14 cellular contexts compared by ENCODE assay signal in the genomic region with DNA sequence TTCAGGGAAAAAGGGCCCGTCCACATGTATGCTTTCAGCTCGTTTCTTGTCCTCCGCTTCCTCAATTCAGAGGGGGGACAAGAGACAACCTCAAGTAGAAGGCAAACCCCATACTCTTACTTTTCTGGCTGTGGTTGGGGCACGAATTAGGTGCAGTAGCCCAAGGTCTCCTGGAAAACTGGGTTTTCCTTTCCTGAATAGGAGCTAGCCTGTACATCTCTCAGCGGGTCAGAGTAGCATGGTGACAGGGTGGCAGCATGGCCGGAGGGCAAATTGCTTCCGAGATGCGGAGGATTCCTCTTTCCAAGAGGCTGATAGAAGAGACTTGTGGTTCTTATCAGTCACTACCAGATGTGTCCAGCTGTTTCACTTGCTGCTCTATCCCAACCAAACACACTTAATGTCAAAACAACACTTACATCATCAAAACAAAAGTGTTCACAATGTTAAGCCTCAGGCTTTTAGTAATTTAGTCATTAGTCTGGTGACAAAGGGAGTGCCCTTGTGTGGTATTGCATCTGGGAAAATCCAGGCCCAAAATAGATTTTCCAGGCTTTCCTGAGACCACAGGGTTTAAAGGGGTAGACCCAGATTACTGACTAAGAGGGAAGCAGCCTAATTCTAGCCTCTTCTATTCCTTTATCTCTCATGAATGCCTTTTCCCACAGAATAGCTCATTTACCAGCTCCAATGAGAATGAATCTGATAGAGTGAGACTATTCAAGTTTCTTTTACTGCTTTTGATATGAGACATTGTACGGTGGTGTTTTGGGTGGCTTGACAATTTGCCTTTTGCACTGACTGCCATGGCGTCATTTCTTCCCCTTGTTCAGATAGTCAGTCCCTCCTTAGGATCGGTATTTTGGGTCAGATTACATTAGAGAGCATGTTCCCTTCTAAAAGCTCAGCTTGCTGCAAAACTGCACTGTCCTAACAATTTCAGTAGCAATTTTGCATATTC.
DNase-seq lines count a peak whose midpoint lies in the region; TF ChIP-seq lines count a peak whose summit lies in the region.
"Had no signal": no experiment of that assay in that cellular context is flagged by ENCODE, and none has a peak within 500 bp of the region (broad histone marks: within the 10 kb centered on the region; RNA-seq: fewer than 3 reads in every experiment).

No MANE protein-coding gene starts in this region.

- no peak overlapping the region for H3K4me2 ChIP-seq in hepatocyte

- H3K4me3 ChIP-seq in coronary artery, result peak overlapping the region; percentile 46
- H3K4me3 ChIP-seq in hepatocyte, result no peak overlapping the region
- no peak overlapping the region for H3K4me3 ChIP-seq in testis

- TF ChIP-seq POLR2A in testis (IDR thresholded peaks at IDR 0.05), result no peak

- no peaks in the 10 kb centered on the region for H3K9me3 ChIP-seq in hepatocyte (ENCODE audit: low read depth)
- no peaks in the 10 kb centered on the region for H3K9me3 ChIP-seq in testis

- H3K27ac ChIP-seq in coronary artery (peak overlapping the region; percentile 64 to 87), hepatocyte (peak overlapping the region; percentile 47), testis (peak overlapping the region; percentile 21 to 46)
- H3K27ac ChIP-seq: WERI-Rb-1 had no signal

- intact Hi-C loops in testis (cut with DNase I; ENCODE audit: low total_unique reads), result no loop called here
- intact Hi-C loops in activated CD4-positive, alpha-beta T cell treated with anti-CD3 and anti-CD28 coated beads, Interleukin-2, amount 10 ng/mL, durations not matched to agents 24 days and 14 days (cut with micrococcal nuclease), result no loop called here

- no peaks in the 10 kb centered on the region for H3K4me1 Mint-ChIP-seq in activated CD4-positive, alpha-beta T cell treated with anti-CD3 and anti-CD28 coated beads, Interleukin-2, amount 10 ng/mL, durations not matched to agents 24 days and 14 days
- H3K4me1 Mint-ChIP-seq: central memory CD8-positive, alpha-beta T cell had no signal

- no peaks in the 10 kb centered on the region for H3K36me3 Mint-ChIP-seq in activated CD4-positive, alpha-beta T cell treated with anti-CD3 and anti-CD28 coated beads, Interleukin-2, amount 10 ng/mL, durations not matched to agents 24 days and 14 days (ENCODE audit: low read depth)

- no peaks in the 10 kb centered on the region for H3K9me3 Mint-ChIP-seq in activated CD4-positive, alpha-beta T cell treated with anti-CD3 and anti-CD28 coated beads, Interleukin-2, amount 10 ng/mL, durations not matched to agents 24 days and 14 days
- H3K9me3 Mint-ChIP-seq: activated T-cell treated with anti-CD3 and anti-CD28 coated beads, Interleukin-2, amount 50 U/mL, for 24 hours; central memory CD8-positive, alpha-beta T cell had no signal

- H4K20me1 ChIP-seq in hepatocyte (ENCODE audit: insufficient read depth, poor library complexity, severe bottlenecking), result no peaks in the 10 kb centered on the region

- H3K4me3 Mint-ChIP-seq in activated CD4-positive, alpha-beta T cell treated with anti-CD3 and anti-CD28 coated beads, Interleukin-2, amount 10 ng/mL, durations not matched to agents 24 days and 14 days, result no peak overlapping the region
- H3K4me3 Mint-ChIP-seq: activated T-cell treated with anti-CD3 and anti-CD28 coated beads, Interleukin-2, amount 50 U/mL, for 24 hours; central memory CD8-positive, alpha-beta T cell had no signal

- TF ChIP-seq CTCF in coronary artery (IDR thresholded peaks at IDR 0.05) (no peak), hepatocyte (IDR thresholded peaks at IDR 0.05; ENCODE audit: poor library complexity) (no peak), testis (IDR thresholded peaks at IDR 0.05) (no peak)

- H3K36me3 ChIP-seq in hepatocyte (replicated peaks; ENCODE audit: insufficient read depth, low read depth), result no peaks in the 10 kb centered on the region
- no peaks in the 10 kb centered on the region for H3K36me3 ChIP-seq in testis (ENCODE audit: low read depth, missing control alignments)
- H3K36me3 ChIP-seq: WERI-Rb-1 had no signal

- H3K79me2 ChIP-seq in hepatocyte, result no peaks in the 10 kb centered on the region

- WGBS in hepatocyte (ENCODE audit: low lambda C conversion rate, missing lambda C conversion rate), result 52% methylated on average over 11 of the region's 11 CpGs
- 63 to 64% methylated on average over 11 of the region's 11 CpGs for WGBS in testis, 2 donors

- peaks cover 6% of the 10 kb centered on the region for H3K27me3 Mint-ChIP-seq in activated CD4-positive, alpha-beta T cell treated with anti-CD3 and anti-CD28 coated beads, Interleukin-2, amount 10 ng/mL, durations not matched to agents 24 days and 14 days

- DNase-seq in LHCN-M2 (ENCODE audit: low read depth), result peak; percentile 76
- DNase-seq in coronary artery (ENCODE audit: low spot score), result no peak
- no peak for DNase-seq in hepatocyte (ENCODE audit: low spot score)
- DNase-seq in testis, result no peak
- no peak for DNase-seq in HPDE6-E6E7 (ENCODE audit: extremely low spot score)
- DNase-seq in activated CD4-positive, alpha-beta T cell treated with anti-CD3 and anti-CD28 coated beads, Interleukin-2, amount 10 ng/mL, durations not matched to agents 24 days and 14 days, result no peak
- no peak for DNase-seq in activated naive CD4-positive, alpha-beta T cell treated with Interleukin-2 at 50 U/mL for 16 hours
- DNase-seq in C1 segment of cervical spinal cord (lab: John Stamatoyannopoulos, UW), result no peak
- DNase-seq: activated T-cell treated with anti-CD3 and anti-CD28 coated beads, Interleukin-2, amount 50 U/mL, for 24 hours; DMS153; NCI-H2029; stimulated activated CD4-positive, alpha-beta T cell treated with anti-CD3 and anti-CD28 coated beads, Interleukin-4, amount 100 ng/mL, for 24 hours; WERI-Rb-1 had no signal

- H3K9me2 ChIP-seq in hepatocyte (replicated peaks; ENCODE audit: insufficient read depth), result no peaks in the 10 kb centered on the region

- no peak overlapping the region for H3K27ac Mint-ChIP-seq in activated CD4-positive, alpha-beta T cell treated with anti-CD3 and anti-CD28 coated beads, Interleukin-2, amount 10 ng/mL, durations not matched to agents 24 days and 14 days
- H3K27ac Mint-ChIP-seq: activated T-cell treated with anti-CD3 and anti-CD28 coated beads, Interleukin-2, amount 50 U/mL, for 24 hours had no signal

- H3K27me3 ChIP-seq in hepatocyte (no peaks in the 10 kb centered on the region), testis (no peaks in the 10 kb centered on the region)

- H3K4me1 ChIP-seq in hepatocyte (ENCODE audit: insufficient read depth), result peaks cover 10% of the 10 kb centered on the region
- H3K4me1 ChIP-seq in testis, result peaks cover 20% of the 10 kb centered on the region

- no peak overlapping the region for H2AFZ ChIP-seq in hepatocyte
